ENCODE assay signal across 29 cellular contexts in genomic region chr1:248699099-248699498, GRCh38. TPM values are rescaled to one million over a fixed set of nuclear protein-coding genes. Genes with fewer than 3 reads are reported as not detected.
DNase-seq lines count a peak whose midpoint lies in the region; ATAC-seq, FAIRE-seq and TF ChIP-seq lines count a peak whose summit lies in the region.
"Had no signal": no experiment of that assay in that cellular context is flagged by ENCODE, and none has a peak within 500 bp of the region (broad histone marks: within the 10 kb centered on the region; RNA-seq: fewer than 3 reads in every experiment).

No MANE protein-coding gene starts in this region.

- WGBS in HepG2 (ENCODE audit: low lambda C conversion rate), result 4% methylated on average over 1 of the region's 1 CpG
- WGBS in right lobe of liver (ENCODE audit: insufficient coverage, low coverage, low lambda C conversion rate, missing lambda C conversion rate), result 13% methylated on average over 1 of the region's 1 CpG
- 0% methylated on average over 1 of the region's 1 CpG for WGBS in K562 (ENCODE audit: insufficient coverage, low coverage, missing lambda C conversion rate)

- no peaks in the 10 kb centered on the region for H3K27me3 Mint-ChIP-seq in mesothelial cell of epicardium (ENCODE audit: low read depth)
- H3K27me3 Mint-ChIP-seq: CD4-positive, CD25-positive, alpha-beta regulatory T cell had no signal

- H2AFZ ChIP-seq in HepG2 (ENCODE audit: low read length), result no peak overlapping the region
- H2AFZ ChIP-seq in K562 (ENCODE audit: low read depth, low read length), result no peak overlapping the region

- TF ChIP-seq POLR2A in HepG2 (IDR thresholded peaks at IDR 0.05; ENCODE audit: insufficient read depth in 1 of 2, low read depth in 2 of 2, low read length in 2 of 2), result no peak
- no peak for TF ChIP-seq POLR2A in right lobe of liver (IDR thresholded peaks at IDR 0.05)
- TF ChIP-seq POLR2A in K562 (conservative IDR thresholded peaks at IDR 0.05), result no peak

- H3K36me3 ChIP-seq in HepG2 (replicated peaks in 1 of 2; ENCODE audit: control insufficient read depth in 1 of 2, insufficient read depth in 2 of 2, low read length in 2 of 2), result no peaks in the 10 kb centered on the region
- no peaks in the 10 kb centered on the region for H3K36me3 ChIP-seq in right lobe of liver
- H3K36me3 ChIP-seq in K562 (ENCODE audit: control insufficient read depth, insufficient read depth, low read length), result no peaks in the 10 kb centered on the region
- H3K36me3 ChIP-seq: BE2C, BLaER1 had no signal

- no peak overlapping the region for H3K27ac ChIP-seq in HepG2 (ENCODE audit: extremely low read length, insufficient read depth, low read length)
- no peak overlapping the region for H3K27ac ChIP-seq in right lobe of liver
- no peak overlapping the region for H3K27ac ChIP-seq in K562 (ENCODE audit: extremely low read depth, low read depth, low read length)
- H3K27ac ChIP-seq: 22Rv1, BLaER1 had no signal

- H3K4me3 ChIP-seq in HepG2 (replicated peaks in 1 of 3; ENCODE audit: insufficient read depth in 1 of 3, low read depth in 2 of 3, low read length in 3 of 3), result no peak overlapping the region
- H3K4me3 ChIP-seq in right lobe of liver, result no peak overlapping the region
- no peak overlapping the region for H3K4me3 ChIP-seq in K562
- H3K4me3 ChIP-seq: BLaER1, GM12878 had no signal

- BruUV-seq in HepG2 (replicated peaks; lab: Mats Ljungman, UMichigan) (no TSS peak), K562 (replicated peaks; lab: Mats Ljungman, UMichigan) (no TSS peak)

- H3K79me2 ChIP-seq in HepG2 (ENCODE audit: insufficient read depth, low read length), result no peaks in the 10 kb centered on the region
- no peaks in the 10 kb centered on the region for H3K79me2 ChIP-seq in K562 (ENCODE audit: control insufficient read depth, insufficient read depth, low read length)

- CTCF ChIA-PET in HepG2 (lab: Yijun Ruan, JAX; ENCODE audit: low intra/inter-chr PET ratio, low total read pairs), result interaction anchor here (4.3 kb wide), 1 partner anchor 107 kb away, joined by 40 read pairs; no protein-coding TSS in a partner anchor
- CTCF ChIA-PET in K562 (lab: Yijun Ruan, JAX; ENCODE audit: low intra/inter-chr PET ratio), result no interaction called here

- H3K4me2 ChIP-seq in HepG2 (ENCODE audit: low read depth, low read length) (no peak overlapping the region), K562 (ENCODE audit: insufficient read depth, low read length) (no peak overlapping the region)
- H3K4me2 ChIP-seq: BLaER1 had no signal

- H3K27me3 ChIP-seq in HepG2 (ENCODE audit: control insufficient read depth in 1 of 2, insufficient read depth in 2 of 2, low read length in 2 of 2) (no peaks in the 10 kb centered on the region), right lobe of liver (no peaks in the 10 kb centered on the region), K562 (ENCODE audit: control insufficient read depth in 2 of 2, insufficient read depth in 2 of 2, low read length in 2 of 2) (no peaks in the 10 kb centered on the region)
- H3K27me3 ChIP-seq: BE2C, BLaER1 had no signal

- no peak overlapping the region for H3K27ac Mint-ChIP-seq in mesothelial cell of epicardium
- H3K27ac Mint-ChIP-seq: CD14-positive monocyte; CD4-positive, alpha-beta memory T cell; CD4-positive, CD25-positive, alpha-beta regulatory T cell had no signal

- no peak overlapping the region for H3K9ac ChIP-seq in HepG2 (ENCODE audit: insufficient read depth, low read depth, low read length)
- no peak overlapping the region for H3K9ac ChIP-seq in K562 (ENCODE audit: insufficient read depth in 1 of 2, low read depth in 2 of 2, low read length in 2 of 2)
- H3K9ac ChIP-seq: BLaER1 had no signal

- TF ChIP-seq EP300 in HepG2 (IDR thresholded peaks at IDR 0.05; ENCODE audit: low read depth in 2 of 2, low read length in 2 of 2) (no peak), HepG2 (CRISPR knock-in tag; IDR thresholded peaks at IDR 0.05; ENCODE audit: borderline replicate concordance) (no peak), K562 (IDR thresholded peaks at IDR 0.05; ENCODE audit: low read length) (no peak)

- in situ Hi-C loops in HepG2 (cut with HindIII; ENCODE audit: extremely low pct_ligation_motif_present, low pct_unique_long_range_greater_than_20kb) (loop anchor here (10.0 kb wide), 1 partner anchor 74 kb away; no protein-coding TSS in a partner anchor), K562 (cut with MboI) (no loop called here)

- intact Hi-C loops in HepG2 (cut with micrococcal nuclease; ENCODE audit: unreplicated experiment), result loop anchor here (5.0 kb wide), 1 partner anchor 93 kb away; no protein-coding TSS in a partner anchor
- intact Hi-C loops in right lobe of liver (cut with DNase I), result no loop called here
- intact Hi-C loops in K562 (cut with micrococcal nuclease), result no loop called here

- no peak for FAIRE-seq in HepG2 (lab: Jason Lieb, UNC)
- no peak for FAIRE-seq in K562 (lab: Jason Lieb, UNC)
- FAIRE-seq: GM12878, GM12892, GM18507 had no signal

- no peaks in the 10 kb centered on the region for H3K4me1 Mint-ChIP-seq in mesothelial cell of epicardium
- H3K4me1 Mint-ChIP-seq: CD4-positive, alpha-beta memory T cell; CD4-positive, CD25-positive, alpha-beta regulatory T cell; CD8-positive, alpha-beta memory T cell had no signal

- no peak for TF ChIP-seq CTCF in HepG2 (CRISPR knock-in tag; IDR thresholded peaks at IDR 0.05)
- no peak for TF ChIP-seq CTCF in right lobe of liver (IDR thresholded peaks at IDR 0.05)
- no peak for TF ChIP-seq CTCF in K562 (IDR thresholded peaks at IDR 0.05 in 2 of 3, conservative IDR thresholded peaks at IDR 0.05 in 1 of 3; ENCODE audit: insufficient read depth in 2 of 3, low read depth in 1 of 3, low read length in 3 of 3)
- no peak for TF ChIP-seq CTCF in mesothelial cell of epicardium (IDR thresholded peaks at IDR 0.05; ENCODE audit: unreplicated experiment)

- no peak for DNase-seq in HepG2 (ENCODE audit: low spot score)
- DNase-seq in right lobe of liver, result no peak
- no peak for DNase-seq in K562 (ENCODE audit: extremely low read depth in 1 of 4, low spot score in 3 of 4)
- DNase-seq in mesothelial cell of epicardium (ENCODE audit: low spot score in 2 of 2, unreplicated experiment in 2 of 2), result no peak
- DNase-seq: ACHN; BE2C; C1 segment of cervical spinal cord; CD4-positive, alpha-beta memory T cell; CD4-positive, CD25-positive, alpha-beta regulatory T cell; CD8-positive, alpha-beta memory T cell; COR-L47; DMS 273 treated with DMSO at 0.1 percent for 48 hours; DMS153; DMS53; DMS79; DND-41; EL; GDM1 had no signal

- no peaks in the 10 kb centered on the region for H4K20me1 ChIP-seq in HepG2 (ENCODE audit: insufficient read depth, low read length)
- no peaks in the 10 kb centered on the region for H4K20me1 ChIP-seq in K562 (replicated peaks; ENCODE audit: control insufficient read depth, insufficient read depth, low read length)
- H4K20me1 ChIP-seq: BLaER1 had no signal

- ATAC-seq in HepG2 (no peak), right lobe of liver (no peak), K562 (no peak)
- ATAC-seq: GM12878 had no signal

- H3K9me3 ChIP-seq in HepG2 (ENCODE audit: low read length) (no peaks in the 10 kb centered on the region), right lobe of liver (no peaks in the 10 kb centered on the region), K562 (replicated peaks; ENCODE audit: control insufficient read depth, insufficient read depth, low read depth, low read length) (no peaks in the 10 kb centered on the region)
- H3K9me3 ChIP-seq: BE2C, BLaER1 had no signal

- TF ChIP-seq RAD21 in HepG2 (CRISPR knock-in tag; IDR thresholded peaks at IDR 0.05), result no peak
- TF ChIP-seq RAD21 in K562 (CRISPR knock-in tag; conservative IDR thresholded peaks at IDR 0.05 in 1 of 2, IDR thresholded peaks at IDR 0.05 in 1 of 2), result no peak

- POLR2A ChIA-PET in HepG2 (lab: Yijun Ruan, JAX) (no interaction called here), K562 (lab: Yijun Ruan, JAX) (no interaction called here)

- H3K9me1 ChIP-seq in K562 (ENCODE audit: control insufficient read depth, insufficient read depth, low read length), result no peaks in the 10 kb centered on the region

- H3K4me3 Mint-ChIP-seq in mesothelial cell of epicardium, result no peak overlapping the region
- H3K4me3 Mint-ChIP-seq: CD14-positive monocyte; CD4-positive, alpha-beta memory T cell; CD4-positive, CD25-positive, alpha-beta regulatory T cell; CD8-positive, alpha-beta memory T cell had no signal

- no peaks in the 10 kb centered on the region for H3K36me3 Mint-ChIP-seq in mesothelial cell of epicardium
- H3K36me3 Mint-ChIP-seq: CD14-positive monocyte; CD4-positive, alpha-beta memory T cell; CD4-positive, CD25-positive, alpha-beta regulatory T cell; CD8-positive, alpha-beta memory T cell had no signal

- H3K4me1 ChIP-seq in HepG2 (ENCODE audit: insufficient read depth, low read length) (no peaks in the 10 kb centered on the region), right lobe of liver (no peaks in the 10 kb centered on the region), K562 (replicated peaks in 1 of 2; ENCODE audit: control insufficient read depth in 2 of 2, insufficient read depth in 2 of 2, low read length in 2 of 2) (no peaks in the 10 kb centered on the region)
- H3K4me1 ChIP-seq: BE2C had no signal

- peaks cover 42% of the 10 kb centered on the region for H3K9me3 Mint-ChIP-seq in mesothelial cell of epicardium
- H3K9me3 Mint-ChIP-seq: CD4-positive, alpha-beta memory T cell; CD4-positive, CD25-positive, alpha-beta regulatory T cell; CD8-positive, alpha-beta memory T cell had no signal

RNA-seq across cellular contexts. Expression of gene OR14I1, which starts 3.5 kb away (rescaled TPM):
- total RNA-seq in HepG2 (2016; rRNA removed; fragmentation: Illumina TruSeq; extraction: Trizol), result not detected in 2 replicates
- total RNA-seq in HepG2 (2016; cell fraction: cytosol; rRNA removed; fragmentation: Illumina TruSeq; extraction: Trizol; ENCODE audit: low read depth), result not detected in 2 replicates
- not detected in 2 replicates for total RNA-seq in HepG2 (2016; cell fraction: insoluble cytoplasmic fraction; rRNA removed; fragmentation: Illumina TruSeq; extraction: Trizol)
- total RNA-seq in HepG2 (2016; cell fraction: membrane; rRNA removed; fragmentation: Illumina TruSeq; extraction: Trizol), result not detected in 2 replicates
- total RNA-seq in HepG2 (2016; cell fraction: nucleus; rRNA removed; fragmentation: Illumina TruSeq; extraction: Trizol), result not detected in 2 replicates
- not detected in 2 replicates for polyA plus RNA-seq in HepG2 (2011; rRNA removed)
- not detected in 2 replicates for polyA plus RNA-seq in HepG2 (2011; cell fraction: cytosol; rRNA removed)
- polyA plus RNA-seq in HepG2 (2011; cell fraction: nucleus; rRNA removed), result not detected in 2 replicates
- not detected in 2 replicates for polyA plus RNA-seq in HepG2 (2012)
- not detected in 2 replicates for polyA plus RNA-seq in HepG2 (2016; cell fraction: cytosol; fragmentation: Illumina TruSeq; extraction: Trizol; ENCODE audit: low read depth)
- not detected in 2 replicates for polyA plus RNA-seq in HepG2 (2016; cell fraction: insoluble cytoplasmic fraction; fragmentation: Illumina TruSeq; extraction: Trizol; ENCODE audit: low read depth)
- polyA plus RNA-seq in HepG2 (2016; cell fraction: membrane; fragmentation: Illumina TruSeq; extraction: Trizol; ENCODE audit: low read depth), result not detected in 2 replicates
- not detected in 2 replicates for polyA plus RNA-seq in HepG2 (2016; cell fraction: nucleus; fragmentation: Illumina TruSeq; extraction: Trizol; ENCODE audit: insufficient read depth, low read depth)
- not detected in 2 replicates for polyA minus RNA-seq in HepG2 (2011; rRNA and poly(A)+ RNA removed; ENCODE audit: low replicate concordance)
- polyA minus RNA-seq in HepG2 (2011; cell fraction: cytosol; rRNA and poly(A)+ RNA removed), result not detected in 2 replicates
- polyA minus RNA-seq in HepG2 (2011; cell fraction: nucleus; rRNA and poly(A)+ RNA removed), result not detected in 2 replicates
- total RNA-seq in right lobe of liver, result not detected
- not detected in 2 replicates for total RNA-seq in K562 (2011; cell fraction: chromatin; rRNA removed; ENCODE audit: low replicate concordance)
- not detected in 2 replicates for total RNA-seq in K562 (2011; cell fraction: nucleolus; rRNA removed)
- total RNA-seq in K562 (2011; cell fraction: nucleoplasm; rRNA removed), result not detected in 2 replicates
- total RNA-seq in K562 (2014; rRNA removed), result not detected in 2 replicates
- total RNA-seq in K562 (2014; rRNA removed; fragmentation: Illumina TruSeq; extraction: Trizol), result not detected in 2 replicates
- not detected in 2 replicates for total RNA-seq in K562 (2015; rRNA removed; fragmentation: Illumina TruSeq; extraction: Trizol)
- not detected in 2 replicates for total RNA-seq in K562 (2021)
- polyA plus RNA-seq in K562 (2011; rRNA removed), result not detected in 2 replicates
- polyA plus RNA-seq in K562 (2011; cell fraction: cytosol; rRNA removed), result not detected in 2 replicates
- not detected in 2 replicates for polyA plus RNA-seq in K562 (2011; cell fraction: nucleus; rRNA removed)
- polyA plus RNA-seq in K562 (2012), result not detected in 2 replicates
- polyA plus RNA-seq in K562 (2014; fragmentation: Illumina TruSeq; extraction: Trizol), result not detected in 2 replicates
- not detected for polyA plus RNA-seq in K562 (2014; fragmentation: Nextera tagmentation; extraction: Ambion mirVana)
- polyA plus RNA-seq in K562 (2014; rRNA removed), result not detected in 2 replicates
- polyA minus RNA-seq in K562 (2011; rRNA and poly(A)+ RNA removed), result not detected in 2 replicates
- not detected in 2 replicates for polyA minus RNA-seq in K562 (2011; cell fraction: cytosol; rRNA and poly(A)+ RNA removed)
- polyA minus RNA-seq in K562 (2011; cell fraction: nucleus; rRNA and poly(A)+ RNA removed), result not detected in 2 replicates
- total RNA-seq in mesothelial cell of epicardium, result not detected in 3 replicates
- total RNA-seq: A172; A673; CD4-positive, alpha-beta memory T cell; CD4-positive, CD25-positive, alpha-beta regulatory T cell; CD8-positive, alpha-beta memory T cell; Daoy; G401 had no signal
- polyA plus RNA-seq: AG04450; CD14-positive monocyte; CD4-positive, alpha-beta memory T cell; CD4-positive, CD25-positive, alpha-beta regulatory T cell; CD8-positive, alpha-beta memory T cell had no signal

RNA-seq across cellular contexts. Expression of gene OR2T27, which starts 43.8 kb away (rescaled TPM):
- not detected in 2 replicates for total RNA-seq in HepG2 (2016; rRNA removed; fragmentation: Illumina TruSeq; extraction: Trizol)
- not detected in 2 replicates for total RNA-seq in HepG2 (2016; cell fraction: cytosol; rRNA removed; fragmentation: Illumina TruSeq; extraction: Trizol; ENCODE audit: low read depth)
- total RNA-seq in HepG2 (2016; cell fraction: insoluble cytoplasmic fraction; rRNA removed; fragmentation: Illumina TruSeq; extraction: Trizol), result not detected in 2 replicates
- not detected in 2 replicates for total RNA-seq in HepG2 (2016; cell fraction: membrane; rRNA removed; fragmentation: Illumina TruSeq; extraction: Trizol)
- not detected in 2 replicates for total RNA-seq in HepG2 (2016; cell fraction: nucleus; rRNA removed; fragmentation: Illumina TruSeq; extraction: Trizol)
- not detected in 2 replicates for polyA plus RNA-seq in HepG2 (2011; rRNA removed)
- not detected in 2 replicates for polyA plus RNA-seq in HepG2 (2011; cell fraction: cytosol; rRNA removed)
- not detected in 2 replicates for polyA plus RNA-seq in HepG2 (2011; cell fraction: nucleus; rRNA removed)
- polyA plus RNA-seq in HepG2 (2012), result not detected in 2 replicates
- polyA plus RNA-seq in HepG2 (2016; cell fraction: cytosol; fragmentation: Illumina TruSeq; extraction: Trizol; ENCODE audit: low read depth), result not detected in 2 replicates
- polyA plus RNA-seq in HepG2 (2016; cell fraction: insoluble cytoplasmic fraction; fragmentation: Illumina TruSeq; extraction: Trizol; ENCODE audit: low read depth), result not detected in 2 replicates
- polyA plus RNA-seq in HepG2 (2016; cell fraction: membrane; fragmentation: Illumina TruSeq; extraction: Trizol; ENCODE audit: low read depth), result not detected in 2 replicates
- not detected in 2 replicates for polyA plus RNA-seq in HepG2 (2016; cell fraction: nucleus; fragmentation: Illumina TruSeq; extraction: Trizol; ENCODE audit: insufficient read depth, low read depth)
- not detected in 2 replicates for polyA minus RNA-seq in HepG2 (2011; rRNA and poly(A)+ RNA removed; ENCODE audit: low replicate concordance)
- polyA minus RNA-seq in HepG2 (2011; cell fraction: cytosol; rRNA and poly(A)+ RNA removed), result not detected in 2 replicates
- not detected in 2 replicates for polyA minus RNA-seq in HepG2 (2011; cell fraction: nucleus; rRNA and poly(A)+ RNA removed)
- not detected for total RNA-seq in right lobe of liver
- not detected in 2 replicates for total RNA-seq in K562 (2011; cell fraction: chromatin; rRNA removed; ENCODE audit: low replicate concordance)
- total RNA-seq in K562 (2011; cell fraction: nucleolus; rRNA removed), result not detected in 2 replicates
- not detected in 2 replicates for total RNA-seq in K562 (2011; cell fraction: nucleoplasm; rRNA removed)
- total RNA-seq in K562 (2014; rRNA removed), result not detected in 2 replicates
- not detected in 2 replicates for total RNA-seq in K562 (2014; rRNA removed; fragmentation: Illumina TruSeq; extraction: Trizol)
- total RNA-seq in K562 (2015; rRNA removed; fragmentation: Illumina TruSeq; extraction: Trizol), result not detected in 2 replicates
- total RNA-seq in K562 (2021), result not detected in 2 replicates
- not detected in 2 replicates for polyA plus RNA-seq in K562 (2011; rRNA removed)
- not detected in 2 replicates for polyA plus RNA-seq in K562 (2011; cell fraction: cytosol; rRNA removed)
- not detected in 2 replicates for polyA plus RNA-seq in K562 (2011; cell fraction: nucleus; rRNA removed)
- not detected in 2 replicates for polyA plus RNA-seq in K562 (2012)
- polyA plus RNA-seq in K562 (2014; fragmentation: Illumina TruSeq; extraction: Trizol), result not detected in 2 replicates
- not detected for polyA plus RNA-seq in K562 (2014; fragmentation: Nextera tagmentation; extraction: Ambion mirVana)
- polyA plus RNA-seq in K562 (2014; rRNA removed), result not detected in 2 replicates
- polyA minus RNA-seq in K562 (2011; rRNA and poly(A)+ RNA removed), result not detected in 2 replicates
- not detected in 2 replicates for polyA minus RNA-seq in K562 (2011; cell fraction: cytosol; rRNA and poly(A)+ RNA removed)
- not detected in 2 replicates for polyA minus RNA-seq in K562 (2011; cell fraction: nucleus; rRNA and poly(A)+ RNA removed)
- not detected in 3 replicates for total RNA-seq in mesothelial cell of epicardium
- total RNA-seq: A172; A673; CD4-positive, alpha-beta memory T cell; CD4-positive, CD25-positive, alpha-beta regulatory T cell; CD8-positive, alpha-beta memory T cell; Daoy; G401 had no signal
- polyA plus RNA-seq: AG04450; CD14-positive monocyte; CD4-positive, alpha-beta memory T cell; CD4-positive, CD25-positive, alpha-beta regulatory T cell; CD8-positive, alpha-beta memory T cell had no signal

RNA-seq across cellular contexts. Expression of gene OR2T35, which starts 54.0 kb away (rescaled TPM):
- not detected in 2 replicates for total RNA-seq in HepG2 (2016; rRNA removed; fragmentation: Illumina TruSeq; extraction: Trizol)
- total RNA-seq in HepG2 (2016; cell fraction: cytosol; rRNA removed; fragmentation: Illumina TruSeq; extraction: Trizol; ENCODE audit: low read depth), result not detected in 2 replicates
- total RNA-seq in HepG2 (2016; cell fraction: insoluble cytoplasmic fraction; rRNA removed; fragmentation: Illumina TruSeq; extraction: Trizol), result not detected in 2 replicates
- not detected in 2 replicates for total RNA-seq in HepG2 (2016; cell fraction: membrane; rRNA removed; fragmentation: Illumina TruSeq; extraction: Trizol)
- not detected in 2 replicates for total RNA-seq in HepG2 (2016; cell fraction: nucleus; rRNA removed; fragmentation: Illumina TruSeq; extraction: Trizol)
- not detected in 2 replicates for polyA plus RNA-seq in HepG2 (2011; rRNA removed)
- polyA plus RNA-seq in HepG2 (2011; cell fraction: cytosol; rRNA removed), result not detected in 2 replicates
- polyA plus RNA-seq in HepG2 (2011; cell fraction: nucleus; rRNA removed), result not detected in 2 replicates
- not detected in 2 replicates for polyA plus RNA-seq in HepG2 (2012)
- not detected in 2 replicates for polyA plus RNA-seq in HepG2 (2016; cell fraction: cytosol; fragmentation: Illumina TruSeq; extraction: Trizol; ENCODE audit: low read depth)
- polyA plus RNA-seq in HepG2 (2016; cell fraction: insoluble cytoplasmic fraction; fragmentation: Illumina TruSeq; extraction: Trizol; ENCODE audit: low read depth), result not detected in 2 replicates
- not detected in 2 replicates for polyA plus RNA-seq in HepG2 (2016; cell fraction: membrane; fragmentation: Illumina TruSeq; extraction: Trizol; ENCODE audit: low read depth)
- polyA plus RNA-seq in HepG2 (2016; cell fraction: nucleus; fragmentation: Illumina TruSeq; extraction: Trizol; ENCODE audit: insufficient read depth, low read depth), result not detected in 2 replicates
- polyA minus RNA-seq in HepG2 (2011; rRNA and poly(A)+ RNA removed; ENCODE audit: low replicate concordance), result not detected in 2 replicates
- polyA minus RNA-seq in HepG2 (2011; cell fraction: cytosol; rRNA and poly(A)+ RNA removed), result not detected in 2 replicates
- not detected in 2 replicates for polyA minus RNA-seq in HepG2 (2011; cell fraction: nucleus; rRNA and poly(A)+ RNA removed)
- not detected for total RNA-seq in right lobe of liver
- total RNA-seq in K562 (2011; cell fraction: chromatin; rRNA removed; ENCODE audit: low replicate concordance), result not detected in 2 replicates
- total RNA-seq in K562 (2011; cell fraction: nucleolus; rRNA removed), result not detected in 2 replicates
- total RNA-seq in K562 (2011; cell fraction: nucleoplasm; rRNA removed), result not detected in 2 replicates
- not detected in 2 replicates for total RNA-seq in K562 (2014; rRNA removed)
- total RNA-seq in K562 (2014; rRNA removed; fragmentation: Illumina TruSeq; extraction: Trizol), result not detected in 2 replicates
- not detected in 2 replicates for total RNA-seq in K562 (2015; rRNA removed; fragmentation: Illumina TruSeq; extraction: Trizol)
- total RNA-seq in K562 (2021), result not detected in 2 replicates
- polyA plus RNA-seq in K562 (2011; rRNA removed), result not detected in 2 replicates
- polyA plus RNA-seq in K562 (2011; cell fraction: cytosol; rRNA removed), result not detected in 2 replicates
- not detected in 2 replicates for polyA plus RNA-seq in K562 (2011; cell fraction: nucleus; rRNA removed)
- not detected in 2 replicates for polyA plus RNA-seq in K562 (2012)
- not detected in 2 replicates for polyA plus RNA-seq in K562 (2014; fragmentation: Illumina TruSeq; extraction: Trizol)
- not detected for polyA plus RNA-seq in K562 (2014; fragmentation: Nextera tagmentation; extraction: Ambion mirVana)
- polyA plus RNA-seq in K562 (2014; rRNA removed), result not detected in 2 replicates
- polyA minus RNA-seq in K562 (2011; rRNA and poly(A)+ RNA removed), result not detected in 2 replicates
- polyA minus RNA-seq in K562 (2011; cell fraction: cytosol; rRNA and poly(A)+ RNA removed), result not detected in 2 replicates
- not detected in 2 replicates for polyA minus RNA-seq in K562 (2011; cell fraction: nucleus; rRNA and poly(A)+ RNA removed)
- total RNA-seq in mesothelial cell of epicardium, result not detected in 3 replicates
- total RNA-seq: A172; A673; CD4-positive, alpha-beta memory T cell; CD4-positive, CD25-positive, alpha-beta regulatory T cell; CD8-positive, alpha-beta memory T cell; Daoy; G401 had no signal
- polyA plus RNA-seq: AG04450; CD14-positive monocyte; CD4-positive, alpha-beta memory T cell; CD4-positive, CD25-positive, alpha-beta regulatory T cell; CD8-positive, alpha-beta memory T cell had no signal

RNA-seq across cellular contexts. Expression of gene LYPD8, which starts 56.5 kb away (rescaled TPM):
- total RNA-seq in HepG2 (2016; rRNA removed; fragmentation: Illumina TruSeq; extraction: Trizol) (not detected in 2 replicates), right lobe of liver (not detected), K562 (2014; rRNA removed) (0.50 and 0.98 TPM in 2 replicates), K562 (2014; rRNA removed; fragmentation: Illumina TruSeq; extraction: Trizol) (0.86 and 1.3 TPM in 2 replicates), K562 (2015; rRNA removed; fragmentation: Illumina TruSeq; extraction: Trizol) (1.8 and 2.0 TPM in 2 replicates), K562 (2021) (0.87 and 1.0 TPM in 2 replicates), mesothelial cell of epicardium (not detected in 3 replicates)
- total RNA-seq in HepG2 (2016; cell fraction: cytosol; rRNA removed; fragmentation: Illumina TruSeq; extraction: Trizol; ENCODE audit: low read depth), result not detected in 2 replicates
- total RNA-seq in HepG2 (2016; cell fraction: insoluble cytoplasmic fraction; rRNA removed; fragmentation: Illumina TruSeq; extraction: Trizol), result not detected in 2 replicates
- not detected in 2 replicates for total RNA-seq in HepG2 (2016; cell fraction: membrane; rRNA removed; fragmentation: Illumina TruSeq; extraction: Trizol)
- total RNA-seq in HepG2 (2016; cell fraction: nucleus; rRNA removed; fragmentation: Illumina TruSeq; extraction: Trizol), result not detected in 2 replicates
- polyA plus RNA-seq in HepG2 (2011; rRNA removed) (not detected in 2 replicates), K562 (2011; rRNA removed) (0.42 and 0.71 TPM in 2 replicates), K562 (2014; fragmentation: Illumina TruSeq; extraction: Trizol) (1.1 and 1.4 TPM in 2 replicates), K562 (2014; fragmentation: Nextera tagmentation; extraction: Ambion mirVana) (1 to 10 TPM; 1.3 to 2.1 TPM), K562 (2014; rRNA removed) (0.71 and 1.4 TPM in 2 replicates)
- polyA plus RNA-seq in HepG2 (2011; cell fraction: cytosol; rRNA removed), result not detected in 2 replicates
- not detected in 2 replicates for polyA plus RNA-seq in HepG2 (2011; cell fraction: nucleus; rRNA removed)
- polyA plus RNA-seq in HepG2 (2012), result not detected in 2 replicates
- not detected in 2 replicates for polyA plus RNA-seq in HepG2 (2016; cell fraction: cytosol; fragmentation: Illumina TruSeq; extraction: Trizol; ENCODE audit: low read depth)
- polyA plus RNA-seq in HepG2 (2016; cell fraction: insoluble cytoplasmic fraction; fragmentation: Illumina TruSeq; extraction: Trizol; ENCODE audit: low read depth), result not detected in 2 replicates
- polyA plus RNA-seq in HepG2 (2016; cell fraction: membrane; fragmentation: Illumina TruSeq; extraction: Trizol; ENCODE audit: low read depth), result not detected in 2 replicates
- not detected in 2 replicates for polyA plus RNA-seq in HepG2 (2016; cell fraction: nucleus; fragmentation: Illumina TruSeq; extraction: Trizol; ENCODE audit: insufficient read depth, low read depth)
- polyA minus RNA-seq in HepG2 (2011; rRNA and poly(A)+ RNA removed; ENCODE audit: low replicate concordance), result 0.35 TPM in 1 of 2 replicates, not detected in the other
- polyA minus RNA-seq in HepG2 (2011; cell fraction: cytosol; rRNA and poly(A)+ RNA removed), result not detected in 2 replicates
- polyA minus RNA-seq in HepG2 (2011; cell fraction: nucleus; rRNA and poly(A)+ RNA removed), result not detected in 2 replicates
- total RNA-seq in K562 (2011; cell fraction: chromatin; rRNA removed; ENCODE audit: low replicate concordance), result 1.2 and 1.5 TPM in 2 replicates
- total RNA-seq in K562 (2011; cell fraction: nucleolus; rRNA removed), result 1.0 and 1.2 TPM in 2 replicates
- total RNA-seq in K562 (2011; cell fraction: nucleoplasm; rRNA removed), result 1.4 and 2.1 TPM in 2 replicates
- polyA plus RNA-seq in K562 (2011; cell fraction: cytosol; rRNA removed), result 0.38 and 0.54 TPM in 2 replicates
- 0.20 and 0.42 TPM in 2 replicates for polyA plus RNA-seq in K562 (2011; cell fraction: nucleus; rRNA removed)
- 1.1 and 1.8 TPM in 2 replicates for polyA plus RNA-seq in K562 (2012)
- polyA minus RNA-seq in K562 (2011; rRNA and poly(A)+ RNA removed), result 0.87 and 1.3 TPM in 2 replicates
- polyA minus RNA-seq in K562 (2011; cell fraction: cytosol; rRNA and poly(A)+ RNA removed), result 0.67 TPM in 1 of 2 replicates, not detected in the other
- polyA minus RNA-seq in K562 (2011; cell fraction: nucleus; rRNA and poly(A)+ RNA removed), result 0.40 and 0.78 TPM in 2 replicates
- total RNA-seq: A673; CD4-positive, alpha-beta memory T cell; CD4-positive, CD25-positive, alpha-beta regulatory T cell; CD8-positive, alpha-beta memory T cell; G401 had no signal
- polyA plus RNA-seq: AG04450; CD14-positive monocyte; CD4-positive, alpha-beta memory T cell; CD8-positive, alpha-beta memory T cell had no signal

Comparison
In these comparisons a context has a peak if more than half of its experiments do, and no peak if none do; other contexts are left out.
1. Of the 241 proteins assayed by ChIP-seq in both HepG2 and K562: peak only in HepG2: none; only in K562: MAFG; in both: MAFF and MAFK; in neither: 238.